Comparison of ENCODE assay signal across 8 cellular contexts in the genomic region with DNA sequence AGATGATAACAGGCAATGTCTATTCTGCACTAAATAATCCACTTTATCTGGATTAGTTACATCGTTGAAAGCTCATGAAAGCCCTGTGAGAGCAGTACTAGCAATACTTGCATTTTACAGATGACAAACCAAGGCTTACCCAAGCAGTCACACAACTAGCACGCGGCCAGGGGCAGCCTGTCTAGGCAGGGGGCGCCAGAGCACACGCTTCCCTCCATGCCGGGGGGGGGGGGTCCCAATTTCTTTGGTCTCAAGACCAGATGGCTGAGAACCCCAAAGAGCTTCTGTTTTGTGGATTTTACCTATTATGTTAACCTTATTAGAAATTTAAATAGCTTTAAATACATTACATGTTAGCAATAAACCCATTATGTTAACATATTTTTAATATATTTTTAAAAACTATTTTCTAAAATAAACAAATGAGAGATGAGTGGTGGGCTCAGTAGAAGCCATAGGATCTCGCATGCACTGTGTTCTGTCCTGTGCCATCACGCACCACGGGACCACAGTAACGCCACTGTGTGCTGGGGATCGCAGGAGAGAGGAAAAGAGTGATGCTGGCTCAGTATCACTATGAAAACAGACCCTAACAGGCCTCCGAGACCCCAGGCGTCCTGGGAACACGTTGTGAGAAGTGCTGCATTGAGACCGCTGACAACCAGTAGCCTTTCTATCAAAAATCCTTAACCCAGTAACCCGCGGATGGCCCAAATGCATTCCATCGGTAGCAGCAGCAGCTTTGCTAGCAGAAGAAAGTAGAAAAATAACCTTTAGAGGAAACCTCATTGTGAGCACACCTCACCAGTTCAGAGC. TPM values are rescaled to one million over a fixed set of nuclear protein-coding genes. Genes with fewer than 3 reads are reported as not detected.
DNase-seq lines count a peak whose midpoint lies in the region; TF ChIP-seq lines count a peak whose summit lies in the region.

No MANE protein-coding gene starts in this region.

- H3K4me3 ChIP-seq in fibroblast of the aortic adventitia (ENCODE audit: low read depth, low read length), result no peak overlapping the region

- DNase-seq in SHP77 (lab: John Stamatoyannopoulos, UW) (peak; percentile 14 to 62), SHP77 treated with DMSO at 0.1 percent for 48 hours (lab: John Stamatoyannopoulos, UW) (no peak), HEK293T (ENCODE audit: extremely low spot score) (peak; percentile 68), NCI-H1105 treated with DMSO at 0.1 percent for 48 hours (lab: John Stamatoyannopoulos, UW) (peak; percentile 63), fibroblast of the aortic adventitia (ENCODE audit: low read depth) (peak; percentile 62), occipital lobe (lab: John Stamatoyannopoulos, UW) (peak; percentile 18), T1000 (lab: John Stamatoyannopoulos, UW) (no peak)
- DNase-seq in activated CD8-positive, alpha-beta memory T cell treated with anti-CD3 and anti-CD28 coated beads, Interleukin-2, amount 50 U/mL, for 1 hour (ENCODE audit: extremely low read depth), result peak; percentile 24

- TF ChIP-seq CTCF in fibroblast of the aortic adventitia (IDR thresholded peaks at IDR 0.05; ENCODE audit: insufficient read depth, low read length), result peak; percentile 87

- CTCF ChIA-PET in HEK293T (lab: Yijun Ruan, JAX), result interaction anchor here (0.6 to 2.5 kb wide), 18 partner anchors 8 to 658 kb away, joined by 3 to 14 read pairs (median 4); no protein-coding TSS in a partner anchor

- POLR2A ChIA-PET in HEK293T (lab: Yijun Ruan, JAX), result no interaction called here

TF ChIP-seq in HEK293T, 16 proteins besides CTCF, POLR2A, EP300 and RAD21:
- TF ChIP-seq L3MBTL2 (conservative IDR thresholded peaks at IDR 0.05) (peak; percentile 56; the same call in 1 of the 2 replicates), BHLHE40 (IDR thresholded peaks at IDR 0.05; ENCODE audit: borderline replicate concordance) (no peak), FOXM1 (IDR thresholded peaks at IDR 0.05; ENCODE audit: borderline replicate concordance) (peak; percentile 35; the same call in 1 of the 2 replicates)
TF ChIP-seq in HEK293T: peak in this region for 2.

RNA-seq across cellular contexts. Expression of a gene that starts 5.3 kb away (rescaled TPM):
- total RNA-seq in fibroblast of the aortic adventitia (ENCODE audit: low replicate concordance), result not detected in 2 replicates
- 0.47 TPM for total RNA-seq in occipital lobe

RNA-seq across cellular contexts. Expression of a gene that starts 28.9 kb away (rescaled TPM):
- total RNA-seq in fibroblast of the aortic adventitia (ENCODE audit: low replicate concordance), result 10.8 and 37.7 TPM in 2 replicates
- 24.2 TPM for total RNA-seq in occipital lobe

Comparison
In these comparisons a context has a peak if more than half of its experiments do, and no peak if none do; other contexts are left out.
1. DNase-seq: peak in SHP77 (2 of 2), HEK293T (single experiment), NCI-H1105 treated with DMSO at 0.1 percent for 48 hours (single experiment), activated CD8-positive, alpha-beta memory T cell treated with anti-CD3 and anti-CD28 coated beads, Interleukin-2, amount 50 U/mL, for 1 hour (single experiment), fibroblast of the aortic adventitia (single experiment) and occipital lobe (single experiment); none in SHP77 treated with DMSO at 0.1 percent for 48 hours (single experiment) and T1000 (single experiment).